In the genomic region with DNA sequence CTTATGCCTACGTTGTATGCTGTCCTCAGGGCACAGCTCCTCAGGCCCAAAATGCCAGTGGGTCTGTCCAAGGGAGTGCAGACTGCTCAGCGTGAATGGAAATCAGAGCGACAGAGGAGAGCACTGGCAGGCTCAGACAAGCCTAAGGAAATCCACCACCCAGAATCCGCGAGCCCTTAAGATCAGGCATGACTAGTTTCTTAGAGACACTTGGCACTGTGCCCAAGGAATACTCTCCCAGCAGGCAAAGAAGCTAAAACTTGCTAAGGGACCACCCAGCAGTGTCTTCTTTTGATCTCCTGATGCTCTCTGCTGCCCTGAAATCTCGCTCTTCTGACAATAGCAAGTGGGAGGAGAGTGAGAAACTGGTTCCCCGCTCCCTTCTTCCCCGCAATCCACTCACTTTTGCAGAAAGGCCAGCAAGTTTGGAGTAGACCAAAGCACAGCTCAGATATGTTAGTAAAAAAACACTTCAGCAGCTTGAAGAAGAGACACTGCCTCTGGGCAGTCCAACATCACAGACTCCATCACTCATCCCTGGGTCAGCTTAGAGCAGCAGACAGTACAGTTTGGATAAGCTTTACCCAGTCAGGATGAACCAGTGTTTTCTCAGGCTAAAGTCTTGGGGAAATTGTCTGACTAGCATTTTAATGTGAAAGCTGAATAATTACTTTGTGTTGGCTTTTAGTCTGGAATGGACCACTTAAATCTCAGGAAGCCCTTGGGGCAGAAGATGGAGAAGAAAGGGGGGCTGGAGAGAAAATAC, we compare ENCODE assay signal across 10 cellular contexts. TPM values are rescaled to one million over a fixed set of nuclear protein-coding genes. Genes with fewer than 3 reads are reported as not detected.
DNase-seq lines count a peak whose midpoint lies in the region; ATAC-seq and TF ChIP-seq lines count a peak whose summit lies in the region.
"Had no signal": no experiment of that assay in that cellular context is flagged by ENCODE, and none has a peak within 500 bp of the region (broad histone marks: within the 10 kb centered on the region; RNA-seq: fewer than 3 reads in every experiment).

No MANE protein-coding gene starts in this region.

- H3K4me1 Mint-ChIP-seq in activated T-cell treated with anti-CD3 and anti-CD28 coated beads, Interleukin-2, amount 50 U/mL, for 72 hours (ENCODE audit: low read depth), result peaks cover 57% of the 10 kb centered on the region

- peaks cover 12% of the 10 kb centered on the region for H3K36me3 ChIP-seq in brain microvascular endothelial cell (replicated peaks)
- H3K36me3 ChIP-seq in left lung, result peaks cover 0 to 77% of the 10 kb centered on the region in 2 donors
- H3K36me3 ChIP-seq in effector memory CD4-positive, alpha-beta T cell (ENCODE audit: control insufficient read depth, insufficient read depth, low read length), result peaks cover 16% of the 10 kb centered on the region

- H3K9me3 Mint-ChIP-seq in activated T-cell treated with anti-CD3 and anti-CD28 coated beads, Interleukin-2, amount 50 U/mL, for 72 hours, result no peaks in the 10 kb centered on the region
- H3K9me3 Mint-ChIP-seq: memory B cell had no signal

- TF ChIP-seq CTCF in brain microvascular endothelial cell (IDR thresholded peaks at IDR 0.05; ENCODE audit: low read depth, low read length, missing control alignments), result no peak
- no peak for TF ChIP-seq CTCF in left lung (IDR thresholded peaks at IDR 0.05)

- no peaks in the 10 kb centered on the region for H3K9me3 ChIP-seq in left lung
- H3K9me3 ChIP-seq in effector memory CD4-positive, alpha-beta T cell (ENCODE audit: control insufficient read depth, low read length), result no peaks in the 10 kb centered on the region

- H3K27ac ChIP-seq in brain microvascular endothelial cell (peak overlapping the region; percentile 76), left lung (peak overlapping the region; percentile 29 to 53)
- H3K27ac ChIP-seq in effector memory CD4-positive, alpha-beta T cell (ENCODE audit: insufficient read depth, low read length, poor library complexity, severe bottlenecking), result no peak overlapping the region

- ATAC-seq in activated T-cell treated with anti-CD3 and anti-CD28 coated beads, Interleukin-2, amount 50 U/mL, for 72 hours (replicated peaks in 1 of 2), result no peak
- ATAC-seq in left lung (peak; percentile 35), GM18505 (IDR thresholded peaks at IDR 0.05; ENCODE audit: unreplicated experiment) (no peak)

- intact Hi-C loops in left lung (cut with DNase I), result no loop called here

- H3K36me3 Mint-ChIP-seq in activated T-cell treated with anti-CD3 and anti-CD28 coated beads, Interleukin-2, amount 50 U/mL, for 72 hours (ENCODE audit: insufficient read depth in 2 of 2), result peaks cover 12 to 36% of the 10 kb centered on the region in 2 donors

- peaks cover 8 to 41% of the 10 kb centered on the region in 2 donors for H3K4me1 ChIP-seq in left lung
- no peaks in the 10 kb centered on the region for H3K4me1 ChIP-seq in effector memory CD4-positive, alpha-beta T cell (ENCODE audit: control insufficient read depth, insufficient read depth, low read length, poor library complexity, severe bottlenecking)

- in situ Hi-C loops in brain microvascular endothelial cell (cut with HindIII; ENCODE audit: low pct_ligation_motif_present, low sequenced_read_pairs), result no loop called here

- H3K27me3 Mint-ChIP-seq in activated T-cell treated with anti-CD3 and anti-CD28 coated beads, Interleukin-2, amount 50 U/mL, for 72 hours (ENCODE audit: low read depth), result no peaks in the 10 kb centered on the region
- H3K27me3 Mint-ChIP-seq: memory B cell had no signal

- DNase-seq in activated T-cell treated with anti-CD3 and anti-CD28 coated beads, Interleukin-2, amount 50 U/mL, for 72 hours, result no peak
- DNase-seq in activated T-cell treated with anti-CD3 and anti-CD28 coated beads, Interleukin-2, amount 50 U/mL, for 48 hours, result no peak
- DNase-seq in brain microvascular endothelial cell, result peak; percentile 76
- no peak for DNase-seq in left lung
- DNase-seq in ureter (ENCODE audit: low spot score), result peak; percentile 80
- DNase-seq in effector memory CD4-positive, alpha-beta T cell, result no peak
- no peak for DNase-seq in activated CD4-positive, alpha-beta T cell treated with anti-CD3 and anti-CD28 coated beads, Interleukin-2, amount 50 U/mL, for 4 hours
- DNase-seq: activated gamma-delta T cell had no signal

- H3K27me3 ChIP-seq in brain microvascular endothelial cell (replicated peaks), result no peaks in the 10 kb centered on the region
- no peaks in the 10 kb centered on the region for H3K27me3 ChIP-seq in left lung
- no peaks in the 10 kb centered on the region for H3K27me3 ChIP-seq in effector memory CD4-positive, alpha-beta T cell (replicated peaks; ENCODE audit: control insufficient read depth, insufficient read depth, low read length, poor library complexity, severe bottlenecking)

- H3K4me3 Mint-ChIP-seq in activated T-cell treated with anti-CD3 and anti-CD28 coated beads, Interleukin-2, amount 50 U/mL, for 72 hours, result peak overlapping the region; percentile 20 to 39
- H3K4me3 Mint-ChIP-seq: memory B cell had no signal

- H3K4me3 ChIP-seq in brain microvascular endothelial cell (ENCODE audit: low read depth, low read length) (no peak overlapping the region), left lung (no peak overlapping the region)
- H3K4me3 ChIP-seq in effector memory CD4-positive, alpha-beta T cell (ENCODE audit: insufficient read depth, low read depth, low read length, poor library complexity, severe bottlenecking), result no peak overlapping the region

- peak overlapping the region; percentile 92 for H3K27ac Mint-ChIP-seq in activated T-cell treated with anti-CD3 and anti-CD28 coated beads, Interleukin-2, amount 50 U/mL, for 72 hours

- TF ChIP-seq POLR2A in GM18505 (IDR thresholded peaks at IDR 0.05; ENCODE audit: borderline replicate concordance, extremely low read depth, insufficient read depth, insufficient read length), result no peak

RNA-seq across cellular contexts. Expression of a gene that starts 32.4 kb away (rescaled TPM):
- total RNA-seq in activated T-cell treated with anti-CD3 and anti-CD28 coated beads, Interleukin-2, amount 50 U/mL, for 72 hours, result 10 to 100 TPM; 29.3 to 45.5 TPM
- total RNA-seq in left lung (10 to 100 TPM; 25.6 to 26.2 TPM), ureter (45.3 TPM)

Comparison
In these comparisons a context has a peak if more than half of its experiments do, and no peak if none do; other contexts are left out.
1. DNase-seq: peak in brain microvascular endothelial cell (single experiment) and ureter (single experiment); none in activated T-cell treated with anti-CD3 and anti-CD28 coated beads, Interleukin-2, amount 50 U/mL, for 72 hours (0 of 2), activated T-cell treated with anti-CD3 and anti-CD28 coated beads, Interleukin-2, amount 50 U/mL, for 48 hours (0 of 2), left lung (0 of 2), effector memory CD4-positive, alpha-beta T cell (0 of 3) and activated CD4-positive, alpha-beta T cell treated with anti-CD3 and anti-CD28 coated beads, Interleukin-2, amount 50 U/mL, for 4 hours (0 of 2).